12 cellular contexts compared by ENCODE assay signal in the genomic region with DNA sequence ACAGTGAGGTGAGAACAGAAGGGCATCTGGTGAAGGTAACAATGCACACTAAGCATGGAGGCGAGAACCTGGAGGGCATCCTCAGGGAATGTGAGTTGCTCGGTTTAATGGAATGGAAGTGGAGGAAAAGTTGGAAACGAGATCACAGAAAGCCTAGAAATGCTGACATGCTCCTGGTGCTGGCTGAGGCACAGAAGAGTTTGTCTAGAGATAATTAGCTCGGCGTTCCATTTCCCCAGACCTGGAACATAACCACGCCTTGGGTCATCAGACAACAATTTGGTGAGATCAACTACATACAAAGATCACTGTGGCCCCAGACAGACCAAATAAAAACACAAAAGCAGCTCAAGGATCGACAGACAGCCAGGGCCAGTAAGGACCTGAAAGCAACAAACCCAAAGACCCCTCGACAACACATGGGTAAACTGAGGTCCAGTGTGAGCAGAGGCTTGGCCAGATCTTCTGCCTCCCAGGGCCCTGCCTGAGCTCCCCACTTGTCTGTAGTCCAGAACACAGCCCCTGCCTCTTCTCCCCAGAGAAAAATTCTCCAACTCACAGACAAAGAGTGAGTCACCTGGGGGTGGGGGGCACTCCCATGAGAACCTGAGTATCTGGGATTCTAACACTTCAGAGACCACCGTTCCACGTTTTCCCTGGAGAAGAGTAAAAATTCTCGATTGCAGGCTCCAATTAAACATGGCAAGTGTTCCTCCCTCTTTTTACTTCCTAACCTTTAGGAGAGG. TPM values are rescaled to one million over a fixed set of nuclear protein-coding genes. Genes with fewer than 3 reads are reported as not detected.
DNase-seq lines count a peak whose midpoint lies in the region; ATAC-seq and TF ChIP-seq lines count a peak whose summit lies in the region.
"Had no signal": no experiment of that assay in that cellular context is flagged by ENCODE, and none has a peak within 500 bp of the region (broad histone marks: within the 10 kb centered on the region; RNA-seq: fewer than 3 reads in every experiment).

No MANE protein-coding gene starts in this region.

- peak; percentile 81 for DNase-seq in Daoy (ENCODE audit: low read depth)
- no peak for DNase-seq in left cardiac atrium
- no peak for DNase-seq in colonic mucosa
- DNase-seq in NCI-H2029 treated with DMSO at 0.1 percent for 48 hours (lab: John Stamatoyannopoulos, UW) = no peak
- no peak for DNase-seq in stimulated activated CD4-positive, alpha-beta T cell treated with anti-CD3 and anti-CD28 coated beads, Interleukin-2, amount 100 ng/mL, for 24 hours
- DNase-seq: activated CD4-positive, alpha-beta T cell treated with anti-CD3 and anti-CD28 coated beads, Interleukin-2, amount 10 ng/mL, durations not matched to agents 24 days and 14 days; effector CD4-positive, alpha-beta T cell; NCI-H526 treated with DMSO at 0.1 percent for 48 hours had no signal

- intact Hi-C loops in left cardiac atrium (cut with DNase I) (no loop called here), colonic mucosa (cut with DNase I) (no loop called here)

- ATAC-seq in left cardiac atrium (peak; percentile 25 to 67), GM18517 (IDR thresholded peaks at IDR 0.05; ENCODE audit: unreplicated experiment) (no peak)

- H3K36me3 ChIP-seq in rectal smooth muscle tissue (ENCODE audit: control insufficient read depth, insufficient read depth, low read length) (no peaks in the 10 kb centered on the region), colonic mucosa (peaks cover 4% of the 10 kb centered on the region)

- H3K4me3 ChIP-seq in rectal smooth muscle tissue (ENCODE audit: low read length) (no peak overlapping the region), colonic mucosa (no peak overlapping the region)

- H3K4me1 ChIP-seq in rectal smooth muscle tissue (ENCODE audit: control insufficient read depth, insufficient read depth, low read length) (peaks cover 38% of the 10 kb centered on the region), colonic mucosa (no peaks in the 10 kb centered on the region)

- TF ChIP-seq CTCF in colonic mucosa (IDR thresholded peaks at IDR 0.05) = no peak

- H3K27me3 ChIP-seq in rectal smooth muscle tissue (ENCODE audit: control insufficient read depth, insufficient read depth, low read length) = no peaks in the 10 kb centered on the region
- H3K27me3 ChIP-seq in colonic mucosa = no peaks in the 10 kb centered on the region

- H3K9ac ChIP-seq in rectal smooth muscle tissue (ENCODE audit: low read length) (no peak overlapping the region), colonic mucosa (ENCODE audit: low read depth in 2 of 2, low read length in 2 of 2) (no peak overlapping the region)
- H3K9ac ChIP-seq: parathyroid adenoma had no signal

- H3K9me3 ChIP-seq in colonic mucosa = no peaks in the 10 kb centered on the region

- H3K27ac ChIP-seq in angular gyrus (ENCODE audit: low read depth, low read length) (peak overlapping the region; percentile 81), rectal smooth muscle tissue (ENCODE audit: low read depth, low read length) (peak overlapping the region; percentile 60), colonic mucosa (no peak overlapping the region)
- H3K27ac ChIP-seq: parathyroid adenoma had no signal

RNA-seq across cellular contexts. Expression of a gene that starts 52.5 kb away (rescaled TPM):
- total RNA-seq in Daoy (2014; rRNA removed; shearing (Covaris generic)) = 27.0 and 27.4 TPM in 2 replicates
- total RNA-seq in left cardiac atrium (10 to 100 TPM; 20.3 to 34.6 TPM), colonic mucosa (10 to 100 TPM; 17.4 to 24.0 TPM)
